ENCODE assay signal across 17 cellular contexts in the genomic region with DNA sequence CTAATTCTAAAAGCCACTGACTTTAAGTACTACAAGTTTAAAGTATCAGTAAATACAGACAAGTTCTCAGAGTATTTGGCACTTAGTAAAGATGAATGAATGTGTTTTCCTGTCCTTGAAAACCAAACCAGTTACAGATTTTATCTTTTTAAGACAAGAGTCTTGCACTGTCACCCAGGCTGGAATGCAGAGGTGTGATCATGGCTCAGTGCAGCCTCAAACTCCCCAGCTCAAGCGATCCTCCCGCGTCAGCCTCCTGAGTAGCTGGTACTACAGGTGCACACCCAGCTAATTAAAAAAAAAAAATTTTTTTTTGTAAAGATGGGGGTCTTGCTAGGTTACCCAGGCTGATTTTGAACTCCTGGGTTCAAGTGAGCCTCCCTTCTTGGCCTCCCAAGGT. TPM values are rescaled to one million over a fixed set of nuclear protein-coding genes. Genes with fewer than 3 reads are reported as not detected.
DNase-seq lines count a peak whose midpoint lies in the region; ATAC-seq and TF ChIP-seq lines count a peak whose summit lies in the region.
"Had no signal": no experiment of that assay in that cellular context is flagged by ENCODE, and none has a peak within 500 bp of the region (broad histone marks: within the 10 kb centered on the region; RNA-seq: fewer than 3 reads in every experiment).

No MANE protein-coding gene starts in this region.

- peak overlapping the region; percentile 36 for H4K12ac ChIP-seq in trophoblast cell (ENCODE audit: low read depth, low read length)

- H3K4me1 ChIP-seq in cardiac muscle cell (ENCODE audit: low read depth) (no peaks in the 10 kb centered on the region), right cardiac atrium (ENCODE audit: control insufficient read depth, insufficient read depth, low read length) (peaks cover 7% of the 10 kb centered on the region), trophoblast cell (ENCODE audit: control insufficient read depth in 1 of 2, insufficient read depth in 2 of 2, low read length in 2 of 2) (no peaks in the 10 kb centered on the region), uterus (no peaks in the 10 kb centered on the region), MM.1S (ENCODE audit: low read length) (no peaks in the 10 kb centered on the region)

- no peak overlapping the region for H3K4me3 ChIP-seq in cardiac muscle cell
- no peak overlapping the region for H3K4me3 ChIP-seq in right cardiac atrium (ENCODE audit: low read length)
- no peak overlapping the region for H3K4me3 ChIP-seq in trophoblast cell (ENCODE audit: low read depth, low read length)
- H3K4me3 ChIP-seq in uterus: no peak overlapping the region
- H3K4me3 ChIP-seq in MM.1S (ENCODE audit: low read length): no peak overlapping the region

- H3K36me3 ChIP-seq in cardiac muscle cell (peaks cover 36% of the 10 kb centered on the region), trophoblast cell (ENCODE audit: control insufficient read depth in 1 of 2, insufficient read depth in 2 of 2, low read length in 2 of 2) (peaks cover 32 to 40% of the 10 kb centered on the region in 2 experiments), uterus (no peaks in the 10 kb centered on the region), MM.1S (replicated peaks; ENCODE audit: insufficient read depth, low read length) (peaks cover 21% of the 10 kb centered on the region)

- no peak for DNase-seq in cardiac muscle cell (ENCODE audit: low read depth in 1 of 2, low spot score in 1 of 2)
- DNase-seq in cardiac septum (ENCODE audit: low spot score): no peak
- no peak for DNase-seq in right cardiac atrium
- peak; percentile 35 to 52 for DNase-seq in trophoblast cell
- no peak for DNase-seq in uterus
- no peak for DNase-seq in MM.1S
- no peak for DNase-seq in activated effector memory CD4-positive, alpha-beta T cell treated with Interleukin-2 at 50 U/mL for 16 hours
- DNase-seq: activated CD4-positive, alpha-beta T cell treated with anti-CD3 and anti-CD28 coated beads, Interleukin-2, amount 10 ng/mL, durations not matched to agents 24 days and 14 days; activated naive CD8-positive, alpha-beta T cell treated with anti-CD3 and anti-CD28 coated beads for 36 hours; activated T-cell treated with anti-CD3 and anti-CD28 coated beads for 4 hours; CD8-positive, alpha-beta T cell; NCI-H1105 treated with DMSO at 0.1 percent for 48 hours; stimulated activated CD4-positive, alpha-beta T cell treated with anti-CD3 and anti-CD28 coated beads, Interleukin-2, amount 100 ng/mL, for 48 hours; stimulated activated CD8-positive, alpha-beta memory T cell treated with anti-CD3 and anti-CD28 coated beads, Interleukin-4, amount 100 ng/mL, for 48 hours had no signal

- no peak overlapping the region for H2BK12ac ChIP-seq in trophoblast cell (ENCODE audit: low read length)

- H2AK5ac ChIP-seq in trophoblast cell (ENCODE audit: low read length): no peak overlapping the region

- no peak overlapping the region for H2BK5ac ChIP-seq in trophoblast cell (ENCODE audit: low read depth, low read length, poor library complexity)

- H4K91ac ChIP-seq in trophoblast cell (ENCODE audit: low read depth, low read length): no peak overlapping the region

- no peak for TF ChIP-seq POLR2A in uterus (IDR thresholded peaks at IDR 0.05)

- no peak overlapping the region for H3K18ac ChIP-seq in trophoblast cell (ENCODE audit: low read length)

- H3K9ac ChIP-seq in trophoblast cell (ENCODE audit: low read length) (no peak overlapping the region), MM.1S (ENCODE audit: low read length) (no peak overlapping the region)

- H3K27me3 ChIP-seq in cardiac muscle cell (no peaks in the 10 kb centered on the region), right cardiac atrium (ENCODE audit: control insufficient read depth, insufficient read depth) (no peaks in the 10 kb centered on the region), trophoblast cell (ENCODE audit: insufficient read depth, low read length) (no peaks in the 10 kb centered on the region), uterus (no peaks in the 10 kb centered on the region), MM.1S (replicated peaks; ENCODE audit: insufficient read depth, low read length) (no peaks in the 10 kb centered on the region)

- H3K14ac ChIP-seq in trophoblast cell (ENCODE audit: low read length): no peak overlapping the region

- H3K79me2 ChIP-seq in trophoblast cell (ENCODE audit: control insufficient read depth, insufficient read depth, low read length, poor library complexity): no peaks in the 10 kb centered on the region
- H3K79me2 ChIP-seq in MM.1S (ENCODE audit: low read length): peaks cover 17% of the 10 kb centered on the region

- H3K9me2 ChIP-seq in MM.1S (replicated peaks; ENCODE audit: insufficient read depth, low read length): no peaks in the 10 kb centered on the region

- peaks cover 9% of the 10 kb centered on the region for H3F3A ChIP-seq in MM.1S (ENCODE audit: insufficient read depth, low read length)

- H4K8ac ChIP-seq in trophoblast cell (ENCODE audit: low read depth, low read length): no peak overlapping the region

- no peaks in the 10 kb centered on the region for H3K79me1 ChIP-seq in trophoblast cell (ENCODE audit: low read length)

- no peak overlapping the region for H2BK120ac ChIP-seq in trophoblast cell (ENCODE audit: insufficient read depth, low read length, poor library complexity)

- TF ChIP-seq CTCF in cardiac muscle cell (IDR thresholded peaks at IDR 0.05; ENCODE audit: low read depth, low read length) (no peak), uterus (IDR thresholded peaks at IDR 0.05) (no peak), MM.1S (IDR thresholded peaks at IDR 0.05; ENCODE audit: low read length) (no peak)

- H2AFZ ChIP-seq in trophoblast cell (ENCODE audit: insufficient read depth, low read length, poor library complexity) (no peak overlapping the region), MM.1S (ENCODE audit: low read length) (no peak overlapping the region)

- H4K20me1 ChIP-seq in MM.1S (ENCODE audit: insufficient read depth, low read length): peaks cover 8% of the 10 kb centered on the region; the same call in 1 of the 2 replicates

- WGBS in right cardiac atrium: 71% methylated on average over 3 of the region's 3 CpGs
- WGBS in trophoblast cell (ENCODE audit: extremely low coverage, insufficient coverage, insufficient read length): no CpG with 5 or more reads among the region's 3 CpGs

- H3K9me3 ChIP-seq in cardiac muscle cell (ENCODE audit: low read depth): no peaks in the 10 kb centered on the region
- no peaks in the 10 kb centered on the region for H3K9me3 ChIP-seq in right cardiac atrium (ENCODE audit: control insufficient read depth, low read length)
- H3K9me3 ChIP-seq in trophoblast cell (ENCODE audit: insufficient read depth, low read depth, low read length): no peaks in the 10 kb centered on the region
- no peaks in the 10 kb centered on the region for H3K9me3 ChIP-seq in uterus
- H3K9me3 ChIP-seq in MM.1S (replicated peaks; ENCODE audit: insufficient read depth, low read length): no peaks in the 10 kb centered on the region

- H3K27ac ChIP-seq in cardiac muscle cell (peak overlapping the region; percentile 52), right cardiac atrium (ENCODE audit: low read length) (peak overlapping the region; percentile 100), trophoblast cell (ENCODE audit: low read depth, low read length) (no peak overlapping the region), uterus (peak overlapping the region; percentile 64 to 79), MM.1S (ENCODE audit: low read length) (no peak overlapping the region)
- H3K27ac ChIP-seq: HL-60 had no signal

- intact Hi-C loops in cardiac septum (cut with DNase I): loop anchor here (1.0 kb wide), 1 partner anchor 67 kb away; no protein-coding TSS in a partner anchor
- intact Hi-C loops in right cardiac atrium (cut with DNase I): loop anchor here in 2 of 4 donors (5.0 to 10.0 kb wide), 2 partner anchors 60 to 68 kb away; no protein-coding TSS in a partner anchor
- intact Hi-C loops in uterus (cut with DNase I; ENCODE audit: low total_unique reads): no loop called here

- H3K4me2 ChIP-seq in trophoblast cell (ENCODE audit: low read length) (no peak overlapping the region), MM.1S (ENCODE audit: low read depth, low read length) (no peak overlapping the region)

- no peak for ATAC-seq in right cardiac atrium
- ATAC-seq in HG03175 (IDR thresholded peaks at IDR 0.05; ENCODE audit: unreplicated experiment): no peak
- ATAC-seq: CD8-positive, alpha-beta T cell had no signal

- H3K23ac ChIP-seq in trophoblast cell (ENCODE audit: low read length): no peak overlapping the region

- no peak overlapping the region for H3K4ac ChIP-seq in trophoblast cell (ENCODE audit: low read depth, low read length)

RNA-seq across cellular contexts. Expression of gene RPS7, which starts 9.5 kb away (rescaled TPM):
- total RNA-seq in cardiac muscle cell (2,923 and 3,227 TPM in 2 replicates), cardiac septum (489 TPM), right cardiac atrium (100 to 1,000 TPM; 741 to 785 (median 759) TPM), uterus (1,000 to 10,000 TPM; 1,483 to 9,424 (median 4,498) TPM)
- polyA plus RNA-seq in cardiac muscle cell (487 and 521 TPM in 2 replicates), right cardiac atrium (1,436 TPM)
- polyA plus RNA-seq in trophoblast cell (2013): 2,783 and 2,826 TPM in 2 replicates

RNA-seq across cellular contexts. Expression of gene COLEC11, which starts 10.3 kb away (rescaled TPM):
- 4.7 and 5.4 TPM in 2 replicates for total RNA-seq in cardiac muscle cell
- 5.1 and 5.8 TPM in 2 replicates for polyA plus RNA-seq in cardiac muscle cell
- 3.1 TPM for total RNA-seq in cardiac septum
- 10 to 100 TPM; 12.5 to 67.8 (median 36.3) TPM for total RNA-seq in right cardiac atrium
- 70.6 TPM for polyA plus RNA-seq in right cardiac atrium
- 0.19 and 0.29 TPM in 2 replicates for polyA plus RNA-seq in trophoblast cell (2013)
- total RNA-seq in uterus: under 1 TPM in 2 of 4 donors, not detected in 2; 0.37 to 0.55 TPM
- total RNA-seq: CD8-positive, alpha-beta T cell; progenitor cell of endocrine pancreas had no signal

RNA-seq across cellular contexts. Expression of gene RNASEH1, which starts 26.5 kb away (rescaled TPM):
- total RNA-seq in cardiac muscle cell: 24.3 and 24.5 TPM in 2 replicates
- polyA plus RNA-seq in cardiac muscle cell: 34.9 and 41.5 TPM in 2 replicates
- total RNA-seq in cardiac septum: 21.4 TPM
- total RNA-seq in right cardiac atrium: 10 to 100 TPM; 19.6 to 21.2 (median 20.0) TPM
- 17.3 TPM for polyA plus RNA-seq in right cardiac atrium
- 17.5 and 18.4 TPM in 2 replicates for polyA plus RNA-seq in trophoblast cell (2013)
- 10 to 100 TPM in 3 of 4 donors, 1 to 10 TPM in 1; 4.1 to 28.6 (median 15.2) TPM for total RNA-seq in uterus

Comparison
In these comparisons a context has a peak if more than half of its experiments do, and no peak if none do; other contexts are left out.
1. DNase-seq: peak in trophoblast cell (2 of 2); none in cardiac muscle cell (0 of 2), cardiac septum (single experiment), right cardiac atrium (0 of 3), uterus (0 of 2), MM.1S (single experiment) and activated effector memory CD4-positive, alpha-beta T cell treated with Interleukin-2 at 50 U/mL for 16 hours (single experiment).
2. H3K27ac ChIP-seq: peak in cardiac muscle cell (single experiment), right cardiac atrium (single experiment) and uterus (2 of 2); none in trophoblast cell (single experiment) and MM.1S (single experiment).